ENCODE assay signal across 8 cellular contexts in the genomic region with DNA sequence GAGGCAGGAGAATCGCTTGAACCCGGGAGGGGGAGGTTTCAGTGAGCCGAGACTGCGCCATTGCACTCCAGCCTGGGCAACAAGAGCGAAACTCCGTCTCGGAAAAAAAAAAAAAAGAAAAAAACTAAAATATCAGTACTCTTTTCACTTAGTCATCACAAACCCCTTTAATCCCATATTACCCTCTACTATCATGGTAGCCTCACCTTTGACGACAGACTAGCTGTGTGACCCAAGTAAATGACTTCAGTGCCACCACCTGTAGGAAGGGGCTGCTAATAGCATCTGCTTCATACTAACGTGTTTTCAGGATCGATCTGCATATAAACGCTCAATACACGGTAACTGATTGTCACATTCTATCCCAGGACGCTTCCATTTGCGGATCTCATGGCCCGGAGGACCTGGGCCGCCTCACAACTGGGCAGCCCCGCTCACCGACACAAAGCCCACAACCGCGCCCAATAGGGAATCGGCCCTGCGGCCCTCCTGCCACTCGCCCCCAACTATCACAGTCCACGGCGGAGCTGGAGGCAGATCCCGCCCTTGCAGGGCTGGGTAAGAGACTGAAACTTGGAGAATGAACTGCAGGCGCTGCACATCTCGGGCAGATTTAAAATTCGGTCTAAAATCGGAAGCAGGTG. TPM values are rescaled to one million over a fixed set of nuclear protein-coding genes. Genes with fewer than 3 reads are reported as not detected.
DNase-seq lines count a peak whose midpoint lies in the region; ATAC-seq and TF ChIP-seq lines count a peak whose summit lies in the region.

No MANE protein-coding gene starts in this region.

- H3K4me1 ChIP-seq in CD4-positive, CD25-positive, alpha-beta regulatory T cell (ENCODE audit: control insufficient read depth, insufficient read depth, low read length, poor library complexity, severe bottlenecking) = peaks cover 25% of the 10 kb centered on the region
- H3K4me1 ChIP-seq in ascending aorta = peaks cover 12 to 13% of the 10 kb centered on the region in 2 donors

- H3K9me3 Mint-ChIP-seq in CD4-positive, CD25-positive, alpha-beta regulatory T cell = peaks cover 0 to 18% (median 6%) of the 10 kb centered on the region in 7 donors
- peaks cover 0 to 10% (median 0%) of the 10 kb centered on the region in 6 donors for H3K9me3 Mint-ChIP-seq in immature natural killer cell
- H3K9me3 Mint-ChIP-seq in stimulated activated naive B cell treated with anti-CD40 and anti-IgM and Interleukin-4, amounts not matched to agents 10 μg/mL and 1 μg/mL and 100 μg/mL, for 72 hours = no peaks in the 10 kb centered on the region

- H3K36me3 ChIP-seq in CD4-positive, CD25-positive, alpha-beta regulatory T cell (ENCODE audit: control insufficient read depth, insufficient read depth, low read length) = peaks cover 21% of the 10 kb centered on the region
- H3K36me3 ChIP-seq in ascending aorta = peaks cover 20 to 23% of the 10 kb centered on the region in 2 donors

- H3K27ac Mint-ChIP-seq in CD4-positive, CD25-positive, alpha-beta regulatory T cell = peak overlapping the region; percentile 76 to 98 (median 95)
- peak overlapping the region; percentile 81 to 93 (median 89) for H3K27ac Mint-ChIP-seq in immature natural killer cell
- peak overlapping the region; percentile 99 for H3K27ac Mint-ChIP-seq in stimulated activated naive B cell treated with anti-CD40 and anti-IgM and Interleukin-4, amounts not matched to agents 10 μg/mL and 1 μg/mL and 100 μg/mL, for 72 hours

- DNase-seq in CD4-positive, CD25-positive, alpha-beta regulatory T cell = no peak
- peak; percentile 91 for DNase-seq in NCI-H69 (lab: John Stamatoyannopoulos, UW)
- no peak for DNase-seq in ascending aorta (ENCODE audit: low spot score in 2 of 2)
- no peak for DNase-seq in immature natural killer cell
- no peak for DNase-seq in stimulated activated naive B cell treated with anti-CD40 and anti-IgM and Interleukin-4, amounts not matched to agents 10 μg/mL and 1 μg/mL and 100 μg/mL, for 72 hours
- DNase-seq in effector CD4-positive, alpha-beta T cell = no peak

- no peaks in the 10 kb centered on the region for H3K27me3 ChIP-seq in CD4-positive, CD25-positive, alpha-beta regulatory T cell (ENCODE audit: control insufficient read depth, insufficient read depth, low read length)
- no peaks in the 10 kb centered on the region for H3K27me3 ChIP-seq in ascending aorta

- H3K4me1 Mint-ChIP-seq in CD4-positive, CD25-positive, alpha-beta regulatory T cell = peaks cover 4 to 45% (median 30%) of the 10 kb centered on the region in 4 donors
- H3K4me1 Mint-ChIP-seq in immature natural killer cell = peaks cover 37 to 47% of the 10 kb centered on the region in 2 donors
- H3K4me1 Mint-ChIP-seq in stimulated activated naive B cell treated with anti-CD40 and anti-IgM and Interleukin-4, amounts not matched to agents 10 μg/mL and 1 μg/mL and 100 μg/mL, for 72 hours = peaks cover 10 to 39% of the 10 kb centered on the region in 2 donors

- H3K27me3 Mint-ChIP-seq in CD4-positive, CD25-positive, alpha-beta regulatory T cell = no peaks in the 10 kb centered on the region
- H3K27me3 Mint-ChIP-seq in immature natural killer cell (ENCODE audit: low read depth in 3 of 3) = peaks cover 0 to 11% (median 7%) of the 10 kb centered on the region in 3 donors
- H3K27me3 Mint-ChIP-seq in stimulated activated naive B cell treated with anti-CD40 and anti-IgM and Interleukin-4, amounts not matched to agents 10 μg/mL and 1 μg/mL and 100 μg/mL, for 72 hours = no peaks in the 10 kb centered on the region

- H3K9me3 ChIP-seq in CD4-positive, CD25-positive, alpha-beta regulatory T cell (ENCODE audit: control insufficient read depth in 2 of 2, low read length in 2 of 2) = peaks cover 15 to 19% of the 10 kb centered on the region in 2 experiments
- H3K9me3 ChIP-seq in ascending aorta = peaks cover 11 to 15% of the 10 kb centered on the region in 2 donors

- peak; percentile 5 for ATAC-seq in CD4-positive, CD25-positive, alpha-beta regulatory T cell (ENCODE audit: low read depth in 2 of 2)
- ATAC-seq in GM19035 (IDR thresholded peaks at IDR 0.05; ENCODE audit: unreplicated experiment) (peak; percentile 14), HG03135 (IDR thresholded peaks at IDR 0.05; ENCODE audit: unreplicated experiment) (peak; percentile 32)
- peak; percentile 52 to 54 for ATAC-seq in stimulated activated naive B cell treated with anti-CD40 and anti-IgM and Interleukin-4, amounts not matched to agents 10 μg/mL and 1 μg/mL and 100 μg/mL, for 72 hours (replicated peaks)

- peaks cover 28% of the 10 kb centered on the region for H3K36me3 Mint-ChIP-seq in CD4-positive, CD25-positive, alpha-beta regulatory T cell
- peaks cover 9 to 23% (median 18%) of the 10 kb centered on the region in 3 donors for H3K36me3 Mint-ChIP-seq in immature natural killer cell
- H3K36me3 Mint-ChIP-seq in stimulated activated naive B cell treated with anti-CD40 and anti-IgM and Interleukin-4, amounts not matched to agents 10 μg/mL and 1 μg/mL and 100 μg/mL, for 72 hours = peaks cover 29 to 36% of the 10 kb centered on the region in 2 donors

- peak overlapping the region; percentile 89 for H3K4me3 ChIP-seq in CD4-positive, CD25-positive, alpha-beta regulatory T cell (ENCODE audit: low read depth, low read length)
- peak overlapping the region; percentile 92 to 96 for H3K4me3 ChIP-seq in ascending aorta

- H3K27ac ChIP-seq in CD4-positive, CD25-positive, alpha-beta regulatory T cell (ENCODE audit: insufficient read depth, low read length, poor library complexity, severe bottlenecking) = peak overlapping the region; percentile 97
- H3K27ac ChIP-seq in ascending aorta = peak overlapping the region; percentile 95 to 100

- H3K4me3 Mint-ChIP-seq in CD4-positive, CD25-positive, alpha-beta regulatory T cell = peak overlapping the region; percentile 94 to 96 (median 95)
- peak overlapping the region; percentile 85 to 95 (median 91) for H3K4me3 Mint-ChIP-seq in immature natural killer cell
- H3K4me3 Mint-ChIP-seq in stimulated activated naive B cell treated with anti-CD40 and anti-IgM and Interleukin-4, amounts not matched to agents 10 μg/mL and 1 μg/mL and 100 μg/mL, for 72 hours = peak overlapping the region; percentile 95 to 98

- TF ChIP-seq CTCF in ascending aorta (IDR thresholded peaks at IDR 0.05) = no peak

- intact Hi-C loops in ascending aorta (cut with DNase I) = loop anchor here (1.0 to 5.0 kb wide), 4 partner anchors 18 to 160 kb away; partner anchors contain the start of genes NAA60, TIGD7, ZNF597 and ZNF75A

RNA-seq across cellular contexts. Expression of gene ZNF263, which starts 1.1 kb away (rescaled TPM):
- 28.3 TPM for total RNA-seq in CD4-positive, CD25-positive, alpha-beta regulatory T cell
- polyA plus RNA-seq in CD4-positive, CD25-positive, alpha-beta regulatory T cell = 10 to 100 TPM; 39.1 to 47.1 (median 42.8) TPM
- 61.8 TPM for total RNA-seq in ascending aorta
- 10 to 100 TPM; 38.2 to 51.0 (median 42.9) TPM for polyA plus RNA-seq in immature natural killer cell

RNA-seq across cellular contexts. Expression of gene TIGD7, which starts 23.0 kb away (rescaled TPM):
- total RNA-seq in CD4-positive, CD25-positive, alpha-beta regulatory T cell = 3.1 TPM
- polyA plus RNA-seq in CD4-positive, CD25-positive, alpha-beta regulatory T cell = 1 to 10 TPM; 3.1 to 6.2 (median 4.8) TPM
- total RNA-seq in ascending aorta = 1.6 TPM
- polyA plus RNA-seq in immature natural killer cell = 1 to 10 TPM; 2.9 to 4.6 (median 3.9) TPM

RNA-seq across cellular contexts. Expression of gene ZNF75A, which starts 23.1 kb away (rescaled TPM):
- total RNA-seq in CD4-positive, CD25-positive, alpha-beta regulatory T cell = 36.4 TPM
- polyA plus RNA-seq in CD4-positive, CD25-positive, alpha-beta regulatory T cell = 10 to 100 TPM; 15.7 to 25.9 (median 21.7) TPM
- 8.3 TPM for total RNA-seq in ascending aorta
- 10 to 100 TPM; 10.8 to 24.9 (median 20.2) TPM for polyA plus RNA-seq in immature natural killer cell

RNA-seq across cellular contexts. Expression of gene MEFV, which starts 25.8 kb away (rescaled TPM):
- not detected for total RNA-seq in CD4-positive, CD25-positive, alpha-beta regulatory T cell
- not detected for polyA plus RNA-seq in CD4-positive, CD25-positive, alpha-beta regulatory T cell
- 1.1 TPM for total RNA-seq in ascending aorta
- under 1 TPM in 2 of 3 donors, not detected in 1; 0.32 to 0.46 TPM for polyA plus RNA-seq in immature natural killer cell

RNA-seq across cellular contexts. Expression of gene ZNF200, which starts 47.3 kb away (rescaled TPM):
- 12.8 TPM for total RNA-seq in CD4-positive, CD25-positive, alpha-beta regulatory T cell
- 10 to 100 TPM; 15.3 to 24.5 (median 19.5) TPM for polyA plus RNA-seq in CD4-positive, CD25-positive, alpha-beta regulatory T cell
- total RNA-seq in ascending aorta = 14.6 TPM
- 10 to 100 TPM in 1 of 3 donors, 1 to 10 TPM in 2; 6.2 to 14.5 (median 9.8) TPM for polyA plus RNA-seq in immature natural killer cell
